ENCODE assay signal across 8 cellular contexts in genomic region chr7:155489862-155490696, GRCh38. TPM values are rescaled to one million over a fixed set of nuclear protein-coding genes. Genes with fewer than 3 reads are reported as not detected.
DNase-seq lines count a peak whose midpoint lies in the region; ATAC-seq and TF ChIP-seq lines count a peak whose summit lies in the region.

No MANE protein-coding gene starts in this region.

- no peaks in the 10 kb centered on the region for H3K9me3 Mint-ChIP-seq in activated naive CD8-positive, alpha-beta T cell treated with anti-CD3 and anti-CD28 coated beads, Interleukin-2, amount 50 U/mL, for 24 hours

- H3K9me3 ChIP-seq in lung (ENCODE audit: control insufficient read depth in 2 of 2, insufficient read depth in 1 of 2, low read length in 1 of 2), result peaks cover 0 to 2% of the 10 kb centered on the region in 2 donors
- no peaks in the 10 kb centered on the region for H3K9me3 ChIP-seq in aorta (ENCODE audit: control insufficient read depth, low read length)

- H3K4me1 ChIP-seq in lung (ENCODE audit: control insufficient read depth in 2 of 2, insufficient read depth in 2 of 2, low read length in 2 of 2) (peaks cover 0 to 3% of the 10 kb centered on the region in 2 donors), aorta (ENCODE audit: control insufficient read depth in 1 of 2, insufficient read depth in 2 of 2, low read length in 2 of 2) (no peaks in the 10 kb centered on the region)

- H3K27me3 ChIP-seq in lung (ENCODE audit: control insufficient read depth, insufficient read depth), result no peaks in the 10 kb centered on the region
- no peaks in the 10 kb centered on the region for H3K27me3 ChIP-seq in aorta (ENCODE audit: control insufficient read depth in 1 of 2, insufficient read depth in 2 of 2, low read length in 1 of 2)

- intact Hi-C loops in aorta (cut with DNase I), result no loop called here

- no peak overlapping the region for H3K27ac ChIP-seq in lung (ENCODE audit: low read depth in 1 of 2, low read length in 1 of 2)
- H3K27ac ChIP-seq in aorta (ENCODE audit: low read depth in 1 of 2, low read length in 2 of 2), result no peak overlapping the region

- WGBS in lung, 2 donors, result 55 to 58% methylated on average over 32 of the region's 32 CpGs
- WGBS in aorta, 2 donors, result 46 to 51% methylated on average over 32 of the region's 32 CpGs

- no peaks in the 10 kb centered on the region for H3K36me3 ChIP-seq in lung (ENCODE audit: control insufficient read depth in 2 of 2, insufficient read depth in 2 of 2, low read length in 2 of 2)
- H3K36me3 ChIP-seq in aorta (ENCODE audit: control insufficient read depth in 1 of 2, insufficient read depth in 2 of 2, low read length in 1 of 2), result no peaks in the 10 kb centered on the region

- peaks cover 2% of the 10 kb centered on the region for H3K36me3 Mint-ChIP-seq in activated naive CD8-positive, alpha-beta T cell treated with anti-CD3 and anti-CD28 coated beads, Interleukin-2, amount 50 U/mL, for 24 hours (ENCODE audit: low read depth)

- ATAC-seq in HG02571 (IDR thresholded peaks at IDR 0.05; ENCODE audit: unreplicated experiment) (peak; percentile 44), lung (ENCODE audit: insufficient read depth, low FRiP score) (peak; percentile 3), aorta (ENCODE audit: low FRiP score) (peak; percentile 53)
- no peak for ATAC-seq in activated naive CD8-positive, alpha-beta T cell treated with anti-CD3 and anti-CD28 coated beads, Interleukin-2, amount 50 U/mL, for 24 hours

- peaks cover 24% of the 10 kb centered on the region for H3K27me3 Mint-ChIP-seq in activated naive CD8-positive, alpha-beta T cell treated with anti-CD3 and anti-CD28 coated beads, Interleukin-2, amount 50 U/mL, for 24 hours

- H3K4me3 ChIP-seq in lung (no peak overlapping the region), aorta (ENCODE audit: low read length in 2 of 2) (peak overlapping the region; percentile 5 to 16)

- no peak for TF ChIP-seq CTCF in lung (IDR thresholded peaks at IDR 0.05; ENCODE audit: control extremely low read depth, extremely low read depth)

- no peak overlapping the region for H3K27ac Mint-ChIP-seq in activated naive CD8-positive, alpha-beta T cell treated with anti-CD3 and anti-CD28 coated beads, Interleukin-2, amount 50 U/mL, for 24 hours

- H3K4me3 Mint-ChIP-seq in activated naive CD8-positive, alpha-beta T cell treated with anti-CD3 and anti-CD28 coated beads, Interleukin-2, amount 50 U/mL, for 24 hours, result peak overlapping the region; percentile 70

- peaks cover 15% of the 10 kb centered on the region for H3K4me1 Mint-ChIP-seq in activated naive CD8-positive, alpha-beta T cell treated with anti-CD3 and anti-CD28 coated beads, Interleukin-2, amount 50 U/mL, for 24 hours

- peak; percentile 72 for DNase-seq in GM03348 (ENCODE audit: low spot score)
- DNase-seq in activated naive CD8-positive, alpha-beta T cell treated with anti-CD3 and anti-CD28 coated beads, Interleukin-2, amount 50 U/mL, for 24 hours, result no peak
- DNase-seq in lung (ENCODE audit: low spot score), result no peak
- DNase-seq in aorta, result peak; percentile 37 to 80
- no peak for DNase-seq in HuH-7.5 (ENCODE audit: low spot score)
- no peak for DNase-seq in activated CD4-positive, alpha-beta T cell treated with anti-CD3 and anti-CD28 coated beads, Interleukin-2, amount 50 U/mL, for 4 hours
- DNase-seq in NCI-H345 treated with DMSO at 0.1 percent for 48 hours (lab: John Stamatoyannopoulos, UW; ENCODE audit: unreplicated experiment), result no peak

RNA-seq across cellular contexts. Expression of gene EN2, which starts 32.1 kb away (rescaled TPM):
- under 1 TPM in 1 of 2 donors, not detected in 1; 0.06 TPM for total RNA-seq in lung
- under 1 TPM; 0.02 to 0.04 TPM for polyA plus RNA-seq in lung
- total RNA-seq in aorta, result not detected
- polyA plus RNA-seq in aorta, result not detected

RNA-seq across cellular contexts. Expression of gene CNPY1, which starts 56.3 kb away (rescaled TPM):
- total RNA-seq in lung (not detected), aorta (not detected)
- polyA plus RNA-seq in lung (not detected), aorta (not detected)

Comparison
In these comparisons a context has a peak if more than half of its experiments do, and no peak if none do; other contexts are left out.
1. DNase-seq: peak in GM03348 (single experiment) and aorta (2 of 2); none in activated naive CD8-positive, alpha-beta T cell treated with anti-CD3 and anti-CD28 coated beads, Interleukin-2, amount 50 U/mL, for 24 hours (single experiment), lung (single experiment), HuH-7.5 (single experiment), activated CD4-positive, alpha-beta T cell treated with anti-CD3 and anti-CD28 coated beads, Interleukin-2, amount 50 U/mL, for 4 hours (0 of 2) and NCI-H345 treated with DMSO at 0.1 percent for 48 hours (single experiment).